1 cellular context compared by ENCODE assay signal in the genomic region with DNA sequence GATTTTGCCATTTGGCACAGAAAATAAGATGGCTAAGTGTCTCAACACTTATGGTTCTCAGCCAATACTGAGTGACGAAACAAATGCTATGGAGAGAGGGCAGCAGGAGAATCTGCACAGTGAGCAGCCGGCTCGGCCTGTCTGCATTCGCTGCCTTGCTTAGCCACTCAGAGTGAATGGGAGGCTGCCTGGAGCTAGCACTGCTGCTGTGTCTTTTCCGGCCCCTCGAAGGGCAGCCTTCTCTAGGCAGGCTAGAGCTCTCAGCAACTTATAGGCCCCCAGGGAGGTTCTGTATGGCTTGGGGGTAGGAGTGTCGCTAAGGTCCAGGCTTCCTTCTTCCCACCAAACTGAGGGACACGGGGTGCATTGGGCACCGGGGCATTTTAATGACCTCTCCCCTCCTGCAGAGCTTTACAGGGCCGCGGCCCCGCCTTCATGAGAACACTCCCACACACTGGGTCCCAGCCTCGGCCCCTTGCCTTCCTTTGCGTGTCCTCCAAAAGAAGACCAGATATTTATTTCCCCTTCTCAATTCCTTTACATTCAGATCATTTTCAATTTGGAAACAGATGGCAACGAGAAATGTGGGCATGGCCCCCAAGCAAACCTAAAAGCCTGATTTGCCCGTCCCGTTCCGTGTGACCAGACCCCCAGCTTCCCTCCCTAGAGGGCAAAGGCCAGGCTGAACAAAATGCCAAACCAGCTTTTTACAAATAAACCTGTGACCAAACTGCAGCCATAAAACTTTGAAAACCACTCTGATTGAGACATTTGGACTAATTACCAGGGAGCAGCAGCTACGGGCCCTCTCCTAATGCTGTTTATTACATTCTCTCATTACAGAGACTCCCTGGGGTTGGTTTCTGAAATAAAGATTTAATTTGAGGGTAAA.
TF ChIP-seq lines count a peak whose summit lies in the region.

No MANE protein-coding gene starts in this region.

TF ChIP-seq in WTC11, 78 proteins besides CTCF, POLR2A, EP300 and RAD21 (continued from another document):
- TF ChIP-seq, protein P1, sequence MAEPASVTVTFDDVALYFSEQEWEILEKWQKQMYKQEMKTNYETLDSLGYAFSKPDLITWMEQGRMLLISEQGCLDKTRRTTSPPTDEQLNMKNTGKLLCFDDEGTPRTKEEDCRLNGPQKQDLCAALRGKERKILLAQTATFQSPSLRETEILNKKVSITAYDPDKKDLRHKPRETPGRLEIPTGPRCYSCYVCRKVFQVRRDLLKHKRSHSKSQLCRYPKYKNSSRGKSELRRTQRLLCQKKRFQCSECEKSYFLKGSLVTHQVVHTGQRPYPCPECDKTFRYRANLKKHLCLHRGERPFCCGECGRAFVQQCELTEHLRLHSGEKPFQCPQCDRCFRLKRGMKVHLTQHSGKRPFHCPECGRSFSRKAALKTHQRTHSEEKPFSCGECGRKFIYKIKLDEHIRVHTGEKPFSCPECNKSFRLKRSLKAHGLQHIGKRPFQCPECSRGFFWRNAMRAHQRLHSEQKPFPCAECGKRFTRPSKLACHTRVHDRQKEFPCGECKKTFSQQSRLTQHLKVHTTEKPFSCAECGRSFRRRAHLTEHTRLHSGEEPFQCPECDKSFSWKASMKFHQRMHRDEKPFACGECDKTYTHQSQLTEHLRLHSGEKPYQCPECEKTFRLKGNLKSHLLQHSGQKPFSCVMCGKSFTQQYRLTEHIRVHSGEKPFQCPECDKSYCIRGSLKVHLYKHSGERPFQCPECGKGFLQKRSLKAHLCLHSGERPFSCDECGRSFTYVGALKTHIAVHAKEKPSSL (CRISPR knock-in tag; conservative IDR thresholded peaks at IDR 0.05): no peak
- TF ChIP-seq OVOL2 (CRISPR knock-in tag; IDR thresholded peaks at IDR 0.05; ENCODE audit: borderline replicate concordance) (no peak), MXD4 (CRISPR knock-in tag; IDR thresholded peaks at IDR 0.05; ENCODE audit: borderline replicate concordance) (no peak), CREB1 (CRISPR knock-in tag; IDR thresholded peaks at IDR 0.05) (no peak), TEAD4 (CRISPR knock-in tag; IDR thresholded peaks at IDR 0.05) (no peak), SOX15 (CRISPR knock-in tag; IDR thresholded peaks at IDR 0.05) (no peak), ZNF396 (CRISPR knock-in tag; IDR thresholded peaks at IDR 0.05; ENCODE audit: borderline replicate concordance) (no peak), ZNF138 (CRISPR knock-in tag; conservative IDR thresholded peaks at IDR 0.05) (no peak), ZNF121 (CRISPR knock-in tag; IDR thresholded peaks at IDR 0.05) (no peak)
- TF ChIP-seq, protein P2, sequence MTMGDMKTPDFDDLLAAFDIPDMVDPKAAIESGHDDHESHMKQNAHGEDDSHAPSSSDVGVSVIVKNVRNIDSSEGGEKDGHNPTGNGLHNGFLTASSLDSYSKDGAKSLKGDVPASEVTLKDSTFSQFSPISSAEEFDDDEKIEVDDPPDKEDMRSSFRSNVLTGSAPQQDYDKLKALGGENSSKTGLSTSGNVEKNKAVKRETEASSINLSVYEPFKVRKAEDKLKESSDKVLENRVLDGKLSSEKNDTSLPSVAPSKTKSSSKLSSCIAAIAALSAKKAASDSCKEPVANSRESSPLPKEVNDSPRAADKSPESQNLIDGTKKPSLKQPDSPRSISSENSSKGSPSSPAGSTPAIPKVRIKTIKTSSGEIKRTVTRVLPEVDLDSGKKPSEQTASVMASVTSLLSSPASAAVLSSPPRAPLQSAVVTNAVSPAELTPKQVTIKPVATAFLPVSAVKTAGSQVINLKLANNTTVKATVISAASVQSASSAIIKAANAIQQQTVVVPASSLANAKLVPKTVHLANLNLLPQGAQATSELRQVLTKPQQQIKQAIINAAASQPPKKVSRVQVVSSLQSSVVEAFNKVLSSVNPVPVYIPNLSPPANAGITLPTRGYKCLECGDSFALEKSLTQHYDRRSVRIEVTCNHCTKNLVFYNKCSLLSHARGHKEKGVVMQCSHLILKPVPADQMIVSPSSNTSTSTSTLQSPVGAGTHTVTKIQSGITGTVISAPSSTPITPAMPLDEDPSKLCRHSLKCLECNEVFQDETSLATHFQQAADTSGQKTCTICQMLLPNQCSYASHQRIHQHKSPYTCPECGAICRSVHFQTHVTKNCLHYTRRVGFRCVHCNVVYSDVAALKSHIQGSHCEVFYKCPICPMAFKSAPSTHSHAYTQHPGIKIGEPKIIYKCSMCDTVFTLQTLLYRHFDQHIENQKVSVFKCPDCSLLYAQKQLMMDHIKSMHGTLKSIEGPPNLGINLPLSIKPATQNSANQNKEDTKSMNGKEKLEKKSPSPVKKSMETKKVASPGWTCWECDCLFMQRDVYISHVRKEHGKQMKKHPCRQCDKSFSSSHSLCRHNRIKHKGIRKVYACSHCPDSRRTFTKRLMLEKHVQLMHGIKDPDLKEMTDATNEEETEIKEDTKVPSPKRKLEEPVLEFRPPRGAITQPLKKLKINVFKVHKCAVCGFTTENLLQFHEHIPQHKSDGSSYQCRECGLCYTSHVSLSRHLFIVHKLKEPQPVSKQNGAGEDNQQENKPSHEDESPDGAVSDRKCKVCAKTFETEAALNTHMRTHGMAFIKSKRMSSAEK (CRISPR knock-in tag; IDR thresholded peaks at IDR 0.05; ENCODE audit: borderline replicate concordance): no peak
- TF ChIP-seq, protein P3, sequence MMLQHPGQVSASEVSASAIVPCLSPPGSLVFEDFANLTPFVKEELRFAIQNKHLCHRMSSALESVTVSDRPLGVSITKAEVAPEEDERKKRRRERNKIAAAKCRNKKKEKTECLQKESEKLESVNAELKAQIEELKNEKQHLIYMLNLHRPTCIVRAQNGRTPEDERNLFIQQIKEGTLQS (CRISPR knock-in tag; conservative IDR thresholded peaks at IDR 0.05): no peak
